In the genomic region with DNA sequence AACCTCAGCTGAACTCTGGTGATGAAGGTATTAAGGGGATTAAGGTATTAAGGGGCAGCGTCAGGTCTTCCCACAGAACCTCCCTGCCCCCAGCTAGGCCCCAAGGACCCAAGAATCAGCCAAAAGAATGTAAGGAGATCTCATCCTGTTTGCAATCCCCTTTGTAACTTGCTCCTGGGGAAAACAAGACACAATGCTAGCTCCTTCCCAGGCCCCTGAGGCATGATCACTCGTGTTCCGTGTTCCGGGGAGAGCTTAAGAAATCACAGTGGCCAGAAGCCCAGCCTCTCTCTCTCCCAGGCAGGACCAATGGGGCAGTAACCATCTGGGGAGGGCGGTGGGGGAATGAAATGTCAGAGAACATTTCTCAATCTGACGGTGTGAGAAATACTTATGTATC, we compare ENCODE assay signal across 15 cellular contexts. TPM values are rescaled to one million over a fixed set of nuclear protein-coding genes. Genes with fewer than 3 reads are reported as not detected.
DNase-seq lines count a peak whose midpoint lies in the region; ATAC-seq, FAIRE-seq and TF ChIP-seq lines count a peak whose summit lies in the region.
"Had no signal": no experiment of that assay in that cellular context is flagged by ENCODE, and none has a peak within 500 bp of the region (broad histone marks: within the 10 kb centered on the region; RNA-seq: fewer than 3 reads in every experiment).

No MANE protein-coding gene starts in this region.

- no peak overlapping the region for H3K4me2 ChIP-seq in HCT116 (ENCODE audit: low read length)
- H3K4me2 ChIP-seq: KMS-11, SK-N-SH had no signal

- H4K20me1 ChIP-seq in HCT116 (ENCODE audit: insufficient read depth), result no peaks in the 10 kb centered on the region

- WGBS in spleen, 5 donors, result 67 to 86% (median 75%) methylated on average over 6 of the region's 6 CpGs

- TF ChIP-seq POLR2A in HCT116 (IDR thresholded peaks at IDR 0.05; ENCODE audit: borderline replicate concordance, extremely low read depth, insufficient read depth, insufficient read length), result no peak
- no peak for TF ChIP-seq POLR2A in spleen (IDR thresholded peaks at IDR 0.05)

- intact Hi-C loops in HCT116 (cut with micrococcal nuclease), result no loop called here
- intact Hi-C loops in spleen (cut with DNase I; ENCODE audit: low total_unique reads), result no loop called here

- POLR2A ChIA-PET in HCT116 (lab: Charles Lee), result no interaction called here

- TSS peak; percentile 5 for BruUV-seq in HCT116 (replicated peaks; lab: Mats Ljungman, UMichigan)

- no peaks in the 10 kb centered on the region for H3K79me2 ChIP-seq in HCT116 (ENCODE audit: insufficient read depth, low read length)

- H3K36me3 ChIP-seq in HCT116 (ENCODE audit: control insufficient read depth in 1 of 2, insufficient read depth in 2 of 2, low read length in 2 of 2) (no peaks in the 10 kb centered on the region), bronchial epithelial cell (ENCODE audit: control insufficient read depth, insufficient read depth, low read length) (no peaks in the 10 kb centered on the region), spleen (peaks cover 0 to 7% (median 0%) of the 10 kb centered on the region in 6 donors)
- H3K36me3 ChIP-seq: ovary had no signal

- H3K27me3 ChIP-seq in HCT116 (ENCODE audit: insufficient read depth, low read length), result no peaks in the 10 kb centered on the region
- H3K27me3 ChIP-seq in bronchial epithelial cell (ENCODE audit: control insufficient read depth, insufficient read depth, low read length), result no peaks in the 10 kb centered on the region
- no peaks in the 10 kb centered on the region for H3K27me3 ChIP-seq in spleen (replicated peaks in 1 of 7)
- H3K27me3 ChIP-seq: ovary had no signal

- no peaks in the 10 kb centered on the region; a peak in 1 of 4 replicates for H3K4me1 ChIP-seq in HCT116 (ENCODE audit: control insufficient read depth in 1 of 2, insufficient read depth in 2 of 2, low read length in 2 of 2)
- H3K4me1 ChIP-seq in spleen, result peaks cover 0 to 4% (median 0%) of the 10 kb centered on the region in 6 donors

- FAIRE-seq in bronchial epithelial cell (lab: Jason Lieb, UNC), result no peak

- no peak for DNase-seq in HCT116 (ENCODE audit: low read depth, low spot score)
- peak; percentile 18 for DNase-seq in bronchial epithelial cell (ENCODE audit: low read depth)
- peak; percentile 47 for DNase-seq in islet precursor cell
- DNase-seq in spleen, result peak; percentile 33
- no peak for DNase-seq in HUDEP-2 (lab: John Stamatoyannopoulos, UW; ENCODE audit: unreplicated experiment in 76 of 76)
- no peak for DNase-seq in NCI-H1092 treated with DMSO at 0.1 percent for 48 hours (lab: John Stamatoyannopoulos, UW)
- DNase-seq in CD1c-positive myeloid dendritic cell (ENCODE audit: extremely low spot score), result no peak
- DNase-seq: activated B cell treated with CpG ODN at 0.5 μM for 24 hours; activated CD8-positive, alpha-beta memory T cell treated with anti-CD3 and anti-CD28 coated beads, Interleukin-2, amount 50 U/mL, for 48 hours; NCI-H187; SK-N-SH; stimulated activated CD4-positive, alpha-beta T cell treated with anti-CD3 and anti-CD28 coated beads, Interleukin-1b, Interleukin-23, amount 100 ng/mL, for 48 hours had no signal

- H2AFZ ChIP-seq in HCT116 (ENCODE audit: low read depth, low read length, poor library complexity, severe bottlenecking), result no peak overlapping the region

- H3K27ac ChIP-seq in HCT116 (ENCODE audit: low read depth, low read length) (no peak overlapping the region), spleen (peak overlapping the region in 5 of 8 donors; percentile 21 to 74 (median 43))
- H3K27ac ChIP-seq: KMS-11 had no signal

- no peaks in the 10 kb centered on the region for H3K9me2 ChIP-seq in HCT116 (ENCODE audit: insufficient read depth)
- H3K9me2 ChIP-seq: SK-N-SH had no signal

- CTCF ChIA-PET in HCT116 (lab: Charles Lee), result interaction anchor here (1.5 kb wide), 1 partner anchor 40 kb away, joined by 4 read pairs; no protein-coding TSS in a partner anchor

- TF ChIP-seq CTCF in HCT116 (IDR thresholded peaks at IDR 0.05 in 2 of 3, conservative IDR thresholded peaks at IDR 0.05 in 1 of 3; ENCODE audit: borderline replicate concordance in 1 of 3, insufficient read depth in 1 of 3, low read depth in 2 of 3, low read length in 2 of 3) (no peak), bronchial epithelial cell (IDR thresholded peaks at IDR 0.05; ENCODE audit: insufficient read depth, low read length, severe bottlenecking) (no peak), spleen (IDR thresholded peaks at IDR 0.05 in 8 of 11, conservative IDR thresholded peaks at IDR 0.05 in 3 of 11) (no peak)

- H3K4me3 ChIP-seq in HCT116 (replicated peaks in 1 of 2; ENCODE audit: low read depth in 1 of 2, low read length in 2 of 2) (no peak overlapping the region), bronchial epithelial cell (ENCODE audit: low read depth, low read length) (no peak overlapping the region), spleen (no peak overlapping the region)
- H3K4me3 ChIP-seq: ovary had no signal

- ATAC-seq in HCT116 (no peak), SK-N-SH treated with all-trans-retinoic acid at 6 μM for 48 hours (no peak)

- H3K9me3 ChIP-seq in HCT116 (ENCODE audit: control insufficient read depth in 1 of 2, insufficient read depth in 1 of 2, low read depth in 1 of 2, low read length in 2 of 2), result no peaks in the 10 kb centered on the region
- H3K9me3 ChIP-seq in spleen, result no peaks in the 10 kb centered on the region
- H3K9me3 ChIP-seq: ovary, SK-N-SH had no signal

- RAD21 ChIA-PET in HCT116 (lab: Charles Lee; ENCODE audit: low non-redundant PET in 1 of 2, low total read pairs in 2 of 2, uncharacterized antibody in 2 of 2, unreplicated experiment in 2 of 2), result interaction anchor here in 1 of 2 experiments (0.7 kb wide), 1 partner anchor 697 kb away, joined by 5 read pairs; no protein-coding TSS in a partner anchor

- TF ChIP-seq RAD21 in HCT116 (IDR thresholded peaks at IDR 0.05; ENCODE audit: low read depth), result no peak

- H3K9ac ChIP-seq in HCT116 (ENCODE audit: low read length), result no peak overlapping the region
- H3K9ac ChIP-seq: KMS-11, SK-N-SH had no signal

TF ChIP-seq in HCT116, 20 proteins besides CTCF, POLR2A, EP300 and RAD21 (continues in another document):
- no peak for TF ChIP-seq MAX (IDR thresholded peaks at IDR 0.05)
- no peak for TF ChIP-seq EZH2 (IDR thresholded peaks at IDR 0.05)
- no peak for TF ChIP-seq ZNF274 (IDR thresholded peaks at IDR 0.05; ENCODE audit: low read depth, low read length)
- TF ChIP-seq SRF (IDR thresholded peaks at IDR 0.05; ENCODE audit: low read depth), result no peak
- TF ChIP-seq ATF3 (IDR thresholded peaks at IDR 0.05), result no peak
- no peak for TF ChIP-seq ELF1 (IDR thresholded peaks at IDR 0.05; ENCODE audit: borderline replicate concordance, low read depth)
- no peak for TF ChIP-seq EGR1 (IDR thresholded peaks at IDR 0.05; ENCODE audit: low read depth)
- TF ChIP-seq FOSL1 (IDR thresholded peaks at IDR 0.05; ENCODE audit: low read depth), result no peak
- TF ChIP-seq EZH2phosphoT487 (IDR thresholded peaks at IDR 0.05; ENCODE audit: borderline replicate concordance), result no peak
- TF ChIP-seq TCF7L2 (IDR thresholded peaks at IDR 0.05; ENCODE audit: borderline replicate concordance, extremely low read depth, insufficient read depth, insufficient read length), result no peak
- no peak for TF ChIP-seq POLR2AphosphoS5 (IDR thresholded peaks at IDR 0.05; ENCODE audit: low read depth, low read length)
- TF ChIP-seq ZFX (IDR thresholded peaks at IDR 0.05), result no peak

TF ChIP-seq in SK-N-SH treated with all-trans-retinoic acid at 6 μM for 48 hours, 23 proteins besides CTCF, POLR2A, EP300 and RAD21 (continues in another document):
- no peak for TF ChIP-seq POU6F1 (CRISPR knock-in tag; IDR thresholded peaks at IDR 0.05; ENCODE audit: borderline replicate concordance, low read depth)
- TF ChIP-seq SNAI2 (CRISPR knock-in tag; IDR thresholded peaks at IDR 0.05), result no peak
- TF ChIP-seq GLIS3 (CRISPR knock-in tag; IDR thresholded peaks at IDR 0.05), result no peak
- TF ChIP-seq RARB (CRISPR knock-in tag; IDR thresholded peaks at IDR 0.05), result no peak
- no peak for TF ChIP-seq TCF4 (CRISPR knock-in tag; IDR thresholded peaks at IDR 0.05; ENCODE audit: borderline replicate concordance)
- TF ChIP-seq BACH2 (CRISPR knock-in tag; IDR thresholded peaks at IDR 0.05; ENCODE audit: borderline replicate concordance), result no peak

RNA-seq across cellular contexts. Expression of gene PIGH, which starts 33.2 kb away (rescaled TPM):
- total RNA-seq in HCT116 (2021; ENCODE audit: unreplicated experiment) (20.9 TPM), bronchial epithelial cell (17.9 and 19.1 TPM in 2 replicates), spleen (10 to 100 TPM; 16.3 to 43.1 (median 23.4) TPM)
- polyA plus RNA-seq in HCT116 (2012), result 23.6 and 27.7 TPM in 2 replicates
- polyA plus RNA-seq in spleen, result 10 to 100 TPM; 21.9 to 30.0 (median 24.8) TPM

RNA-seq across cellular contexts. Expression of gene PLEKHH1, which starts 33.8 kb away (rescaled TPM):
- total RNA-seq in HCT116 (2021; ENCODE audit: unreplicated experiment) (27.6 TPM), bronchial epithelial cell (4.4 and 4.7 TPM in 2 replicates), spleen (1 to 10 TPM; 1.7 to 7.1 (median 5.0) TPM)
- polyA plus RNA-seq in HCT116 (2012), result 16.4 and 17.6 TPM in 2 replicates
- 1 to 10 TPM in 2 of 3 donors, under 1 TPM in 1; 0.56 to 5.1 (median 1.1) TPM for polyA plus RNA-seq in spleen

RNA-seq across cellular contexts. Expression of gene ARG2, which starts 52.8 kb away (rescaled TPM):
- 7.0 TPM for total RNA-seq in HCT116 (2021; ENCODE audit: unreplicated experiment)
- 16.1 and 17.3 TPM in 2 replicates for polyA plus RNA-seq in HCT116 (2012)
- total RNA-seq in bronchial epithelial cell, result 113 and 123 TPM in 2 replicates
- 1 to 10 TPM in 6 of 7 donors, under 1 TPM in 1; 0.80 to 4.7 (median 1.8) TPM for total RNA-seq in spleen
- 1 to 10 TPM in 1 of 3 donors, under 1 TPM in 2; 0.64 to 1.0 (median 0.82) TPM for polyA plus RNA-seq in spleen

Comparison
In these comparisons a context has a peak if more than half of its experiments do, and no peak if none do; other contexts are left out.
1. DNase-seq: peak in bronchial epithelial cell (single experiment), islet precursor cell (single experiment) and spleen (single experiment); none in HCT116 (single experiment), HUDEP-2 (0 of 76), NCI-H1092 treated with DMSO at 0.1 percent for 48 hours (single experiment) and CD1c-positive myeloid dendritic cell (single experiment).
2. RNA of gene ARG2, which starts 52.8 kb away (total RNA-seq): 113 to 123 TPM in bronchial epithelial cell; 7.0 TPM in HCT116 (single experiment) and 0.80 to 4.7 TPM in spleen; every median in the first group is over 10 times any median in the second.